In genomic region chr12:46660719-46661118, GRCh38 we compare ENCODE assay signal across 10 cellular contexts.
DNase-seq lines count a peak whose midpoint lies in the region; ATAC-seq lines count a peak whose summit lies in the region.
"Had no signal": no experiment of that assay in that cellular context is flagged by ENCODE, and none has a peak within 500 bp of the region (broad histone marks: within the 10 kb centered on the region; RNA-seq: fewer than 3 reads in every experiment).

No MANE protein-coding gene starts in this region.

- H4K20me1 ChIP-seq in Karpas-422 (ENCODE audit: insufficient read depth, low read depth, low read length), result no peaks in the 10 kb centered on the region

- peak overlapping the region in 20 of 21 experiments; percentile 34 to 85 (median 69) for H3K27ac ChIP-seq in skin epidermis
- no peak overlapping the region for H3K27ac ChIP-seq in Karpas-422 (ENCODE audit: low read length)
- H3K27ac ChIP-seq: RWPE1 had no signal

- ATAC-seq in HG02759 (IDR thresholded peaks at IDR 0.05; ENCODE audit: unreplicated experiment), result peak; percentile 4
- no peak for ATAC-seq in HG03039 (IDR thresholded peaks at IDR 0.05; ENCODE audit: unreplicated experiment)

- no peaks in the 10 kb centered on the region for H3K27me3 ChIP-seq in Karpas-422 (ENCODE audit: low read length)

- no peak overlapping the region for H2AFZ ChIP-seq in Karpas-422 (ENCODE audit: low read length)

- no peaks in the 10 kb centered on the region for H3K9me3 ChIP-seq in Karpas-422 (ENCODE audit: low read length)

- no peaks in the 10 kb centered on the region for H3K4me1 ChIP-seq in Karpas-422 (ENCODE audit: low read length)

- no peaks in the 10 kb centered on the region for H3K36me3 ChIP-seq in Karpas-422 (ENCODE audit: insufficient read depth, low read length)

- no peaks in the 10 kb centered on the region for H3K9me2 ChIP-seq in Karpas-422 (replicated peaks; ENCODE audit: insufficient read depth, low read length)

- no peaks in the 10 kb centered on the region for H3K79me2 ChIP-seq in Karpas-422 (ENCODE audit: low read length)

- no peak overlapping the region for H3K4me2 ChIP-seq in Karpas-422 (ENCODE audit: low read depth, low read length, poor library complexity, severe bottlenecking)

- no peak overlapping the region for H3K9ac ChIP-seq in Karpas-422 (ENCODE audit: low read length)

- H3K4me3 ChIP-seq in skin epidermis, result no peak overlapping the region
- no peak overlapping the region for H3K4me3 ChIP-seq in Karpas-422 (ENCODE audit: low read length)

- peak; percentile 54 for DNase-seq in SIG-M5 (lab: John Stamatoyannopoulos, UW)
- DNase-seq in fibroblast of peridontal ligament (ENCODE audit: extremely low read depth), result peak; percentile 75
- no peak for DNase-seq in ACHN
- no peak for DNase-seq in Karpas-422
- DNase-seq in NCI-H526 (lab: John Stamatoyannopoulos, UW), result no peak
- DNase-seq: effector CD4-positive, alpha-beta T cell had no signal

- in situ Hi-C loops in ACHN (cut with HindIII; ENCODE audit: low pct_ligation_motif_present, low pct_unique_long_range_greater_than_20kb, low sequenced_read_pairs), result no loop called here

Comparison
In these comparisons a context has a peak if more than half of its experiments do, and no peak if none do; other contexts are left out.
1. DNase-seq: peak in SIG-M5 (single experiment) and fibroblast of peridontal ligament (single experiment); none in ACHN (single experiment), Karpas-422 (single experiment) and NCI-H526 (0 of 2).